Comparison of ENCODE assay signal across 19 cellular contexts in genomic region chr17:65855245-65855644, GRCh38.
DNase-seq lines count a peak whose midpoint lies in the region; ATAC-seq and TF ChIP-seq lines count a peak whose summit lies in the region.
"Had no signal": no experiment of that assay in that cellular context is flagged by ENCODE, and none has a peak within 500 bp of the region (broad histone marks: within the 10 kb centered on the region; RNA-seq: fewer than 3 reads in every experiment).

No MANE protein-coding gene starts in this region.

- RAD21 ChIA-PET in HCT116 (lab: Charles Lee; ENCODE audit: low non-redundant PET in 1 of 2, low total read pairs in 2 of 2, uncharacterized antibody in 2 of 2, unreplicated experiment in 2 of 2) = no interaction called here

- peak; percentile 92 for ATAC-seq in HCT116
- no peak for ATAC-seq in HG03139 (IDR thresholded peaks at IDR 0.05; ENCODE audit: unreplicated experiment)
- ATAC-seq in HG02623 (IDR thresholded peaks at IDR 0.05; ENCODE audit: unreplicated experiment) = no peak
- no peak for ATAC-seq in Right ventricle myocardium inferior
- ATAC-seq: activated CD4-positive, alpha-beta T cell treated with anti-CD3 and anti-CD28 coated beads for 36 hours had no signal

- no peaks in the 10 kb centered on the region for H3K4me1 Mint-ChIP-seq in type B pancreatic cell (ENCODE audit: unreplicated experiment)
- H3K4me1 Mint-ChIP-seq: CD4-positive, alpha-beta memory T cell; IgD-negative memory B cell had no signal

- H3K27ac Mint-ChIP-seq in type B pancreatic cell = no peak overlapping the region
- H3K27ac Mint-ChIP-seq: activated CD4-positive, alpha-beta T cell treated with anti-CD3 and anti-CD28 coated beads for 36 hours; CD4-positive, alpha-beta memory T cell; IgD-negative memory B cell; memory B cell; T-helper 1 cell treated with Interleukin-12 subunit alpha and Interleukin-12 subunit beta and Interleukin-4 antibody, amounts not matched to agents 30 μg/mL and 1 μg/mL, for 36 hours had no signal

- H3K4me1 ChIP-seq in HCT116 (ENCODE audit: control insufficient read depth in 1 of 2, insufficient read depth in 2 of 2, low read length in 2 of 2) (peaks cover 12 to 35% of the 10 kb centered on the region in 2 experiments), SK-N-SH (ENCODE audit: control insufficient read depth in 1 of 2, insufficient read depth in 2 of 2, low read depth in 1 of 2, low read length in 1 of 2) (no peaks in the 10 kb centered on the region; a peak in 1 of 4 replicates)
- H3K4me1 ChIP-seq: HAP-1 had no signal

- intact Hi-C loops in HCT116 (cut with micrococcal nuclease) (no loop called here), Right ventricle myocardium inferior (cut with DNase I) (no loop called here)

- H3K9me3 ChIP-seq in HCT116 (ENCODE audit: control insufficient read depth in 1 of 2, insufficient read depth in 1 of 2, low read depth in 1 of 2, low read length in 2 of 2) = no peaks in the 10 kb centered on the region
- no peaks in the 10 kb centered on the region for H3K9me3 ChIP-seq in SK-N-SH
- H3K9me3 ChIP-seq: HAP-1 had no signal

- H4K20me1 ChIP-seq in HCT116 (ENCODE audit: insufficient read depth) = no peaks in the 10 kb centered on the region
- no peaks in the 10 kb centered on the region for H4K20me1 ChIP-seq in SK-N-SH (ENCODE audit: insufficient read depth)

- CTCF ChIA-PET in HCT116 (lab: Charles Lee) = no interaction called here
- CTCF ChIA-PET in SK-N-SH (lab: Yijun Ruan, JAX) = interaction anchor here (0.7 to 1.1 kb wide), 3 partner anchors 9 to 570 kb away, joined by 3 to 4 read pairs (median 3); no protein-coding TSS in a partner anchor

- peaks cover 3% of the 10 kb centered on the region for H3K9me3 Mint-ChIP-seq in type B pancreatic cell
- H3K9me3 Mint-ChIP-seq: CD4-positive, alpha-beta memory T cell; IgD-negative memory B cell; T-helper 1 cell treated with Interleukin-12 subunit alpha and Interleukin-12 subunit beta and Interleukin-4 antibody, amounts not matched to agents 30 μg/mL and 1 μg/mL, for 36 hours had no signal

- H3K9ac ChIP-seq in HCT116 (ENCODE audit: low read length) = no peak overlapping the region
- no peak overlapping the region for H3K9ac ChIP-seq in SK-N-SH

- no peaks in the 10 kb centered on the region; a peak in 1 of 4 replicates for H3K36me3 ChIP-seq in HCT116 (ENCODE audit: control insufficient read depth in 1 of 2, insufficient read depth in 2 of 2, low read length in 2 of 2)
- H3K36me3 ChIP-seq in SK-N-SH (replicated peaks in 1 of 2; ENCODE audit: control insufficient read depth in 1 of 2, insufficient read depth in 2 of 2, low read length in 1 of 2) = no peaks in the 10 kb centered on the region
- H3K36me3 ChIP-seq: HAP-1 had no signal

- H3K27me3 ChIP-seq in HCT116 (ENCODE audit: insufficient read depth, low read length) = no peaks in the 10 kb centered on the region
- no peaks in the 10 kb centered on the region for H3K27me3 ChIP-seq in SK-N-SH (ENCODE audit: insufficient read depth)

- H2AFZ ChIP-seq in HCT116 (ENCODE audit: low read depth, low read length, poor library complexity, severe bottlenecking) (peak overlapping the region; percentile 28), SK-N-SH (ENCODE audit: low read depth) (no peak overlapping the region)

- peak; percentile 66 for DNase-seq in HCT116 (ENCODE audit: low read depth, low spot score)
- DNase-seq in SK-N-SH = no peak
- peak; percentile 17 for DNase-seq in fibroblast of the aortic adventitia (ENCODE audit: low read depth)
- DNase-seq in renal cortical epithelial cell (ENCODE audit: low read depth) = peak; percentile 89
- no peak for DNase-seq in type B pancreatic cell (ENCODE audit: extremely low spot score, unreplicated experiment)
- no peak for DNase-seq in Right ventricle myocardium inferior (ENCODE audit: missing footprints)
- DNase-seq: activated CD4-positive, alpha-beta T cell treated with anti-CD3 and anti-CD28 coated beads for 36 hours; activated T-cell treated with anti-CD3 and anti-CD28 coated beads, Interleukin-2, amount 50 U/mL, for 48 hours; amniotic stem cell; CD4-positive, alpha-beta memory T cell; NCI-H1436; NCI-H446; nucleus accumbens had no signal

- peaks cover 6% of the 10 kb centered on the region for H3K36me3 Mint-ChIP-seq in type B pancreatic cell
- H3K36me3 Mint-ChIP-seq: CD4-positive, alpha-beta memory T cell; IgD-negative memory B cell; memory B cell had no signal

- no peak for TF ChIP-seq EP300 in SK-N-SH (IDR thresholded peaks at IDR 0.05; ENCODE audit: borderline replicate concordance in 1 of 2, low read depth in 1 of 2, low read length in 1 of 2)

- TF ChIP-seq RAD21 in HCT116 (IDR thresholded peaks at IDR 0.05; ENCODE audit: low read depth) (no peak), SK-N-SH (IDR thresholded peaks at IDR 0.05; ENCODE audit: low read length) (no peak)

- H3F3A ChIP-seq in SK-N-SH (replicated peaks; ENCODE audit: insufficient read depth) = peaks cover 7% of the 10 kb centered on the region

- H3K27ac ChIP-seq in HCT116 (ENCODE audit: low read depth, low read length) (no peak overlapping the region), SK-N-SH (ENCODE audit: low read depth in 2 of 2, low read length in 1 of 2) (no peak overlapping the region)

- peak overlapping the region; percentile 63 for H3K4me2 ChIP-seq in HCT116 (ENCODE audit: low read length)
- H3K4me2 ChIP-seq in SK-N-SH = peak overlapping the region; percentile 19; the same call in 1 of the 2 replicates

- H3K79me2 ChIP-seq in HCT116 (ENCODE audit: insufficient read depth, low read length) (no peaks in the 10 kb centered on the region), SK-N-SH (ENCODE audit: insufficient read depth) (no peaks in the 10 kb centered on the region)

- WGBS in SK-N-SH (ENCODE audit: low lambda C conversion rate) = 49% methylated on average over 2 of the region's 2 CpGs

- no peak overlapping the region for H3K4me3 Mint-ChIP-seq in type B pancreatic cell
- H3K4me3 Mint-ChIP-seq: activated CD4-positive, alpha-beta T cell treated with anti-CD3 and anti-CD28 coated beads for 36 hours; CD4-positive, alpha-beta memory T cell; IgD-negative memory B cell; memory B cell; T-helper 1 cell treated with Interleukin-12 subunit alpha and Interleukin-12 subunit beta and Interleukin-4 antibody, amounts not matched to agents 30 μg/mL and 1 μg/mL, for 36 hours had no signal

- TF ChIP-seq CTCF in HCT116 (IDR thresholded peaks at IDR 0.05 in 2 of 3, conservative IDR thresholded peaks at IDR 0.05 in 1 of 3; ENCODE audit: borderline replicate concordance in 1 of 3, insufficient read depth in 1 of 3, low read depth in 2 of 3, low read length in 2 of 3) (no peak), SK-N-SH (IDR thresholded peaks at IDR 0.05) (no peak), fibroblast of the aortic adventitia (IDR thresholded peaks at IDR 0.05; ENCODE audit: insufficient read depth, low read length) (no peak), type B pancreatic cell (conservative IDR thresholded peaks at IDR 0.05) (no peak)

- no peaks in the 10 kb centered on the region for H3K27me3 Mint-ChIP-seq in type B pancreatic cell
- H3K27me3 Mint-ChIP-seq: activated CD4-positive, alpha-beta T cell treated with anti-CD3 and anti-CD28 coated beads for 36 hours; IgD-negative memory B cell had no signal

- H3K4me3 ChIP-seq in HCT116 (replicated peaks in 1 of 2; ENCODE audit: low read depth in 1 of 2, low read length in 2 of 2) = peak overlapping the region in 1 of 2 experiments; percentile 19; a peak in 1 of 4 replicates
- H3K4me3 ChIP-seq in SK-N-SH (ENCODE audit: low read depth in 2 of 2, low read length in 1 of 2) = no peak overlapping the region
- no peak overlapping the region for H3K4me3 ChIP-seq in fibroblast of the aortic adventitia (ENCODE audit: low read depth, low read length)
- H3K4me3 ChIP-seq: HAP-1 had no signal

- no peak for TF ChIP-seq POLR2A in HCT116 (IDR thresholded peaks at IDR 0.05; ENCODE audit: borderline replicate concordance, extremely low read depth, insufficient read depth, insufficient read length)

- H3K9me2 ChIP-seq in HCT116 (ENCODE audit: insufficient read depth) (no peaks in the 10 kb centered on the region), SK-N-SH (no peaks in the 10 kb centered on the region)

- BruUV-seq in HCT116 (replicated peaks; lab: Mats Ljungman, UMichigan) = no TSS peak

- POLR2A ChIA-PET in HCT116 (lab: Charles Lee) = no interaction called here
- POLR2A ChIA-PET in SK-N-SH (lab: Yijun Ruan, JAX) = no interaction called here

TF ChIP-seq in HCT116, 20 proteins besides CTCF, POLR2A, EP300 and RAD21 (continues in another document):
- TF ChIP-seq SP1 (IDR thresholded peaks at IDR 0.05; ENCODE audit: low read depth) (peak; percentile 82), CBX3 (IDR thresholded peaks at IDR 0.05; ENCODE audit: low read depth) (peak; percentile 82), EZH2 (IDR thresholded peaks at IDR 0.05) (no peak), FOSL1 (IDR thresholded peaks at IDR 0.05; ENCODE audit: low read depth) (peak; percentile 86), EGR1 (IDR thresholded peaks at IDR 0.05; ENCODE audit: low read depth) (no peak), YY1 (IDR thresholded peaks at IDR 0.05; ENCODE audit: extremely low read depth, insufficient replicate concordance, low read depth, low read length) (peak; percentile 56), ELF1 (IDR thresholded peaks at IDR 0.05; ENCODE audit: borderline replicate concordance, low read depth) (peak; percentile 45; the same call in 1 of the 2 replicates), POLR2AphosphoS5 (IDR thresholded peaks at IDR 0.05; ENCODE audit: low read depth, low read length) (peak; percentile 36; the same call in 1 of the 2 replicates)
- TF ChIP-seq, protein P1, sequence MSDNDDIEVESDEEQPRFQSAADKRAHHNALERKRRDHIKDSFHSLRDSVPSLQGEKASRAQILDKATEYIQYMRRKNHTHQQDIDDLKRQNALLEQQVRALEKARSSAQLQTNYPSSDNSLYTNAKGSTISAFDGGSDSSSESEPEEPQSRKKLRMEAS (IDR thresholded peaks at IDR 0.05) = peak; percentile 46; the same call in 1 of the 2 replicates

TF ChIP-seq in SK-N-SH, 30 proteins besides CTCF, POLR2A, EP300 and RAD21 (continues in another document):
- TF ChIP-seq USF1 (IDR thresholded peaks at IDR 0.05; ENCODE audit: borderline replicate concordance, low read depth) (no peak), NFIC (IDR thresholded peaks at IDR 0.05; ENCODE audit: borderline replicate concordance) (no peak), TCF12 (IDR thresholded peaks at IDR 0.05) (peak; percentile 52; the same call in 1 of the 2 replicates), JUND (IDR thresholded peaks at IDR 0.05) (peak; percentile 42; the same call in 1 of the 2 replicates), RXRA (IDR thresholded peaks at IDR 0.05; ENCODE audit: borderline replicate concordance, low read depth) (peak; percentile 16; the same call in 1 of the 2 replicates), GABPA (IDR thresholded peaks at IDR 0.05; ENCODE audit: low read depth) (no peak), FOSL2 (IDR thresholded peaks at IDR 0.05; ENCODE audit: borderline replicate concordance, low read depth) (peak; percentile 56; the same call in 1 of the 2 replicates)

Comparison
In these comparisons a context has a peak if more than half of its experiments do, and no peak if none do; other contexts are left out.
1. DNase-seq: peak in HCT116 (single experiment), fibroblast of the aortic adventitia (single experiment) and renal cortical epithelial cell (single experiment); none in SK-N-SH (single experiment), type B pancreatic cell (single experiment) and Right ventricle myocardium inferior (single experiment).